Comparison of ENCODE assay signal across 1 cellular context in genomic region chrX:134171661-134172587, GRCh38.
TF ChIP-seq lines count a peak whose summit lies in the region.

No MANE protein-coding gene starts in this region.

TF ChIP-seq in HEK293, 187 proteins besides CTCF, POLR2A, EP300 and RAD21 (continued from another document):
- TF ChIP-seq, protein P1, sequence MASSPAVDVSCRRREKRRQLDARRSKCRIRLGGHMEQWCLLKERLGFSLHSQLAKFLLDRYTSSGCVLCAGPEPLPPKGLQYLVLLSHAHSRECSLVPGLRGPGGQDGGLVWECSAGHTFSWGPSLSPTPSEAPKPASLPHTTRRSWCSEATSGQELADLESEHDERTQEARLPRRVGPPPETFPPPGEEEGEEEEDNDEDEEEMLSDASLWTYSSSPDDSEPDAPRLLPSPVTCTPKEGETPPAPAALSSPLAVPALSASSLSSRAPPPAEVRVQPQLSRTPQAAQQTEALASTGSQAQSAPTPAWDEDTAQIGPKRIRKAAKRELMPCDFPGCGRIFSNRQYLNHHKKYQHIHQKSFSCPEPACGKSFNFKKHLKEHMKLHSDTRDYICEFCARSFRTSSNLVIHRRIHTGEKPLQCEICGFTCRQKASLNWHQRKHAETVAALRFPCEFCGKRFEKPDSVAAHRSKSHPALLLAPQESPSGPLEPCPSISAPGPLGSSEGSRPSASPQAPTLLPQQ (tag by site-specific recombination; IDR thresholded peaks at IDR 0.05) = no peak
- TF ChIP-seq GLI2 (tag by site-specific recombination; IDR thresholded peaks at IDR 0.05; ENCODE audit: borderline replicate concordance, low read depth) = no peak
- no peak for TF ChIP-seq ZNF530 (tag by site-specific recombination; IDR thresholded peaks at IDR 0.05; ENCODE audit: low read depth)
- TF ChIP-seq ZNF391 (tag by site-specific recombination; IDR thresholded peaks at IDR 0.05; ENCODE audit: borderline replicate concordance, low read depth) = no peak
- no peak for TF ChIP-seq ZNF544 (tag by site-specific recombination; IDR thresholded peaks at IDR 0.05)
- no peak for TF ChIP-seq ZFP3 (tag by site-specific recombination; IDR thresholded peaks at IDR 0.05; ENCODE audit: low read depth)
- no peak for TF ChIP-seq ZNF792 (tag by site-specific recombination; IDR thresholded peaks at IDR 0.05)
- peak; percentile 68 for TF ChIP-seq ZNF76 (tag by site-specific recombination; IDR thresholded peaks at IDR 0.05; ENCODE audit: borderline replicate concordance, low read depth)
- no peak for TF ChIP-seq ZNF473 (tag by site-specific recombination; IDR thresholded peaks at IDR 0.05)
- no peak for TF ChIP-seq ZNF555 (tag by site-specific recombination; conservative IDR thresholded peaks at IDR 0.05)
- TF ChIP-seq TRIM28 (IDR thresholded peaks at IDR 0.05; ENCODE audit: borderline replicate concordance, low read length) = no peak
- no peak for TF ChIP-seq PRDM1 (tag by site-specific recombination; IDR thresholded peaks at IDR 0.05)
- no peak for TF ChIP-seq PRDM4 (tag by site-specific recombination; IDR thresholded peaks at IDR 0.05)
- TF ChIP-seq, protein P2, sequence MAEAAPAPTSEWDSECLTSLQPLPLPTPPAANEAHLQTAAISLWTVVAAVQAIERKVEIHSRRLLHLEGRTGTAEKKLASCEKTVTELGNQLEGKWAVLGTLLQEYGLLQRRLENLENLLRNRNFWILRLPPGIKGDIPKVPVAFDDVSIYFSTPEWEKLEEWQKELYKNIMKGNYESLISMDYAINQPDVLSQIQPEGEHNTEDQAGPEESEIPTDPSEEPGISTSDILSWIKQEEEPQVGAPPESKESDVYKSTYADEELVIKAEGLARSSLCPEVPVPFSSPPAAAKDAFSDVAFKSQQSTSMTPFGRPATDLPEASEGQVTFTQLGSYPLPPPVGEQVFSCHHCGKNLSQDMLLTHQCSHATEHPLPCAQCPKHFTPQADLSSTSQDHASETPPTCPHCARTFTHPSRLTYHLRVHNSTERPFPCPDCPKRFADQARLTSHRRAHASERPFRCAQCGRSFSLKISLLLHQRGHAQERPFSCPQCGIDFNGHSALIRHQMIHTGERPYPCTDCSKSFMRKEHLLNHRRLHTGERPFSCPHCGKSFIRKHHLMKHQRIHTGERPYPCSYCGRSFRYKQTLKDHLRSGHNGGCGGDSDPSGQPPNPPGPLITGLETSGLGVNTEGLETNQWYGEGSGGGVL (tag by site-specific recombination; IDR thresholded peaks at IDR 0.05) = peak; percentile 79
